8 cellular contexts compared by ENCODE assay signal in the genomic region with DNA sequence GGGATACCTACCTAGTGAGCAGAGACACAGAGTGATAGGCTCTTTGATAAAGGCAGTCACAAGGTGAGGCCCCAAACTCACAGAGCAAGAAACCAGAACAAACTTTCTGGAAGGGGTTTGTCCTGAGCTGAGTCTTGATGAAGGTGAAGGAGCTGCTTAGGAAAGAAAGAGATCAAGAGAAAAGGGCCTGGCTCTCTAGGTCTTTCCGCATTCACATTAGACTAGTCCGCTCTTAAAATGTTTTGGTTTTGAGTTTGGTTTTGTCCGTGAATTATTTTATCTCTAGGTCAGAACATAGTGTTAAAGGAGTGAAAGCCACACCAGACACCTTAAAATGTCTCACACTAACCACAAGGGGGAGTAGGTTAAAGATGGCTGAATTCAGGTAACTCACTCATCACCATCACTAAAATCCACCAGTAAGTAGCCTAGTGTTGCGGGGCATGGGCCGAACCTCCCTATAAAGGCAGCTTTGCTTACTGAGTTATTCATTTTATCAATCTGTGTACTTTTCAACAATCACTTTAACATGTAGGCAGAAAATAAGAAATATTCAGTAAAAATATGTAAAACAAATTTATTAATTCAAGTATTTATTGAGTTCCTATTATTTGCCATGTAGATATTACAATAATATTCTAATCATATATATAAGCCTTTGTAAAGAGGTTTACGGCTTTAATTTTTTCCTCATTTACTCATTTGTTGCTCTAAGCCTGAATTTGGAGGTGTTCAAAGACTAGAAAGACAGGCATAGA.
A peak's percentile ranks its signal among the peaks of the same experiment; 100 is the strongest.
DNase-seq lines count a peak whose midpoint lies in the region; ATAC-seq, FAIRE-seq and TF ChIP-seq lines count a peak whose summit lies in the region.

No MANE protein-coding gene starts in this region.

- CTCF ChIA-PET in K562 (lab: Yijun Ruan, JAX; ENCODE audit: low intra/inter-chr PET ratio): interaction anchor here (0.6 kb wide), 1 partner anchor 188 kb away, joined by 3 read pairs; no protein-coding TSS in a partner anchor

- TF ChIP-seq EP300 in K562 (IDR thresholded peaks at IDR 0.05; ENCODE audit: low read length): no peak

- no peaks in the 10 kb centered on the region for H3K79me2 ChIP-seq in K562 (ENCODE audit: control insufficient read depth, insufficient read depth, low read length)

- H3K4me3 ChIP-seq in K562: no peak overlapping the region
- H3K4me3 ChIP-seq in vagina: no peak overlapping the region

- H3K27ac ChIP-seq in K562 (ENCODE audit: extremely low read depth, low read depth, low read length): no peak overlapping the region
- no peak overlapping the region for H3K27ac ChIP-seq in vagina

- POLR2A ChIA-PET in K562 (lab: Yijun Ruan, JAX): interaction anchor here (0.6 to 0.8 kb wide), 4 partner anchors 11 to 648 kb away, joined by 3 to 4 read pairs (median 3); partner anchors contain the start of gene TSC22D2

- no peaks in the 10 kb centered on the region for H3K9me3 ChIP-seq in K562 (replicated peaks; ENCODE audit: control insufficient read depth, insufficient read depth, low read depth, low read length)
- H3K9me3 ChIP-seq in vagina: no peaks in the 10 kb centered on the region

- WGBS in K562 (ENCODE audit: insufficient coverage, low coverage, missing lambda C conversion rate): 19% methylated on average over 6 of the region's 6 CpGs

- H3K9me1 ChIP-seq in K562 (ENCODE audit: control insufficient read depth, insufficient read depth, low read length): no peaks in the 10 kb centered on the region

- H2AFZ ChIP-seq in K562 (ENCODE audit: low read depth, low read length): peak overlapping the region; percentile 63

- DNase-seq in COR-L47 (lab: John Stamatoyannopoulos, UW) (peak; percentile 72), NCI-H526 (lab: John Stamatoyannopoulos, UW) (peak; percentile 67 to 83), K562 (ENCODE audit: extremely low read depth in 1 of 4, low spot score in 3 of 4) (peak; percentile 47 to 67 (median 60)), left colon (no peak), vagina (ENCODE audit: extremely low spot score in 2 of 2) (no peak), anterior cingulate cortex (lab: John Stamatoyannopoulos, UW) (no peak)

- no TSS peak for BruUV-seq in K562 (replicated peaks; lab: Mats Ljungman, UMichigan)

- ATAC-seq in GM18861 (IDR thresholded peaks at IDR 0.05; ENCODE audit: unreplicated experiment) (peak; percentile 82), HG03135 (IDR thresholded peaks at IDR 0.05; ENCODE audit: unreplicated experiment) (peak; percentile 70), K562 (peak; percentile 98), left colon (peak; percentile 96)

- H4K20me1 ChIP-seq in K562 (replicated peaks; ENCODE audit: control insufficient read depth, insufficient read depth, low read length): no peaks in the 10 kb centered on the region

- no peaks in the 10 kb centered on the region for H3K27me3 ChIP-seq in K562 (ENCODE audit: control insufficient read depth in 2 of 2, insufficient read depth in 2 of 2, low read length in 2 of 2)
- no peaks in the 10 kb centered on the region for H3K27me3 ChIP-seq in vagina

- intact Hi-C loops in K562 (cut with micrococcal nuclease) (loop anchor here (1.0 to 5.0 kb wide), 3 partner anchors 49 to 209 kb away; no protein-coding TSS in a partner anchor), left colon (cut with DNase I, micrococcal nuclease) (loop anchor here in 1 of 2 donors (10.0 kb wide), 1 partner anchor 208 kb away; no protein-coding TSS in a partner anchor), vagina (cut with DNase I) (no loop called here)

- H3K4me1 ChIP-seq in K562 (replicated peaks in 1 of 2; ENCODE audit: control insufficient read depth in 2 of 2, insufficient read depth in 2 of 2, low read length in 2 of 2): 0 out of 5 replicates have a peak, but pooled peaks cover 0 to 2% of the 10 kb centered on the region in 2 experiments
- H3K4me1 ChIP-seq in vagina: no peaks in the 10 kb centered on the region

- peak; percentile 64 to 74 for TF ChIP-seq RAD21 in K562 (CRISPR knock-in tag; conservative IDR thresholded peaks at IDR 0.05 in 1 of 2, IDR thresholded peaks at IDR 0.05 in 1 of 2)

- H3K4me2 ChIP-seq in K562 (ENCODE audit: insufficient read depth, low read length): no peak overlapping the region

- H3K9ac ChIP-seq in K562 (ENCODE audit: insufficient read depth in 1 of 2, low read depth in 2 of 2, low read length in 2 of 2): peak overlapping the region in 1 of 2 experiments; percentile 6; a peak in 1 of 4 replicates

- peak; percentile 79 for FAIRE-seq in K562 (lab: Jason Lieb, UNC)

- TF ChIP-seq CTCF in K562 (IDR thresholded peaks at IDR 0.05 in 2 of 3, conservative IDR thresholded peaks at IDR 0.05 in 1 of 3; ENCODE audit: insufficient read depth in 2 of 3, low read depth in 1 of 3, low read length in 3 of 3) (peak; percentile 58 to 69 (median 63); a peak in 5 of 6 replicates), vagina (IDR thresholded peaks at IDR 0.05) (peak in 2 of 3 experiments; percentile 24 to 33)

- H3K36me3 ChIP-seq in K562 (ENCODE audit: control insufficient read depth, insufficient read depth, low read length): no peaks in the 10 kb centered on the region
- H3K36me3 ChIP-seq in vagina: no peaks in the 10 kb centered on the region

- in situ Hi-C loops in K562 (cut with MboI): no loop called here

- TF ChIP-seq POLR2A in K562 (conservative IDR thresholded peaks at IDR 0.05): no peak
- no peak for TF ChIP-seq POLR2A in vagina (IDR thresholded peaks at IDR 0.05)

TF ChIP-seq in K562, 482 proteins besides CTCF, POLR2A, EP300 and RAD21 (continues in another document):
- TF ChIP-seq, protein P1, sequence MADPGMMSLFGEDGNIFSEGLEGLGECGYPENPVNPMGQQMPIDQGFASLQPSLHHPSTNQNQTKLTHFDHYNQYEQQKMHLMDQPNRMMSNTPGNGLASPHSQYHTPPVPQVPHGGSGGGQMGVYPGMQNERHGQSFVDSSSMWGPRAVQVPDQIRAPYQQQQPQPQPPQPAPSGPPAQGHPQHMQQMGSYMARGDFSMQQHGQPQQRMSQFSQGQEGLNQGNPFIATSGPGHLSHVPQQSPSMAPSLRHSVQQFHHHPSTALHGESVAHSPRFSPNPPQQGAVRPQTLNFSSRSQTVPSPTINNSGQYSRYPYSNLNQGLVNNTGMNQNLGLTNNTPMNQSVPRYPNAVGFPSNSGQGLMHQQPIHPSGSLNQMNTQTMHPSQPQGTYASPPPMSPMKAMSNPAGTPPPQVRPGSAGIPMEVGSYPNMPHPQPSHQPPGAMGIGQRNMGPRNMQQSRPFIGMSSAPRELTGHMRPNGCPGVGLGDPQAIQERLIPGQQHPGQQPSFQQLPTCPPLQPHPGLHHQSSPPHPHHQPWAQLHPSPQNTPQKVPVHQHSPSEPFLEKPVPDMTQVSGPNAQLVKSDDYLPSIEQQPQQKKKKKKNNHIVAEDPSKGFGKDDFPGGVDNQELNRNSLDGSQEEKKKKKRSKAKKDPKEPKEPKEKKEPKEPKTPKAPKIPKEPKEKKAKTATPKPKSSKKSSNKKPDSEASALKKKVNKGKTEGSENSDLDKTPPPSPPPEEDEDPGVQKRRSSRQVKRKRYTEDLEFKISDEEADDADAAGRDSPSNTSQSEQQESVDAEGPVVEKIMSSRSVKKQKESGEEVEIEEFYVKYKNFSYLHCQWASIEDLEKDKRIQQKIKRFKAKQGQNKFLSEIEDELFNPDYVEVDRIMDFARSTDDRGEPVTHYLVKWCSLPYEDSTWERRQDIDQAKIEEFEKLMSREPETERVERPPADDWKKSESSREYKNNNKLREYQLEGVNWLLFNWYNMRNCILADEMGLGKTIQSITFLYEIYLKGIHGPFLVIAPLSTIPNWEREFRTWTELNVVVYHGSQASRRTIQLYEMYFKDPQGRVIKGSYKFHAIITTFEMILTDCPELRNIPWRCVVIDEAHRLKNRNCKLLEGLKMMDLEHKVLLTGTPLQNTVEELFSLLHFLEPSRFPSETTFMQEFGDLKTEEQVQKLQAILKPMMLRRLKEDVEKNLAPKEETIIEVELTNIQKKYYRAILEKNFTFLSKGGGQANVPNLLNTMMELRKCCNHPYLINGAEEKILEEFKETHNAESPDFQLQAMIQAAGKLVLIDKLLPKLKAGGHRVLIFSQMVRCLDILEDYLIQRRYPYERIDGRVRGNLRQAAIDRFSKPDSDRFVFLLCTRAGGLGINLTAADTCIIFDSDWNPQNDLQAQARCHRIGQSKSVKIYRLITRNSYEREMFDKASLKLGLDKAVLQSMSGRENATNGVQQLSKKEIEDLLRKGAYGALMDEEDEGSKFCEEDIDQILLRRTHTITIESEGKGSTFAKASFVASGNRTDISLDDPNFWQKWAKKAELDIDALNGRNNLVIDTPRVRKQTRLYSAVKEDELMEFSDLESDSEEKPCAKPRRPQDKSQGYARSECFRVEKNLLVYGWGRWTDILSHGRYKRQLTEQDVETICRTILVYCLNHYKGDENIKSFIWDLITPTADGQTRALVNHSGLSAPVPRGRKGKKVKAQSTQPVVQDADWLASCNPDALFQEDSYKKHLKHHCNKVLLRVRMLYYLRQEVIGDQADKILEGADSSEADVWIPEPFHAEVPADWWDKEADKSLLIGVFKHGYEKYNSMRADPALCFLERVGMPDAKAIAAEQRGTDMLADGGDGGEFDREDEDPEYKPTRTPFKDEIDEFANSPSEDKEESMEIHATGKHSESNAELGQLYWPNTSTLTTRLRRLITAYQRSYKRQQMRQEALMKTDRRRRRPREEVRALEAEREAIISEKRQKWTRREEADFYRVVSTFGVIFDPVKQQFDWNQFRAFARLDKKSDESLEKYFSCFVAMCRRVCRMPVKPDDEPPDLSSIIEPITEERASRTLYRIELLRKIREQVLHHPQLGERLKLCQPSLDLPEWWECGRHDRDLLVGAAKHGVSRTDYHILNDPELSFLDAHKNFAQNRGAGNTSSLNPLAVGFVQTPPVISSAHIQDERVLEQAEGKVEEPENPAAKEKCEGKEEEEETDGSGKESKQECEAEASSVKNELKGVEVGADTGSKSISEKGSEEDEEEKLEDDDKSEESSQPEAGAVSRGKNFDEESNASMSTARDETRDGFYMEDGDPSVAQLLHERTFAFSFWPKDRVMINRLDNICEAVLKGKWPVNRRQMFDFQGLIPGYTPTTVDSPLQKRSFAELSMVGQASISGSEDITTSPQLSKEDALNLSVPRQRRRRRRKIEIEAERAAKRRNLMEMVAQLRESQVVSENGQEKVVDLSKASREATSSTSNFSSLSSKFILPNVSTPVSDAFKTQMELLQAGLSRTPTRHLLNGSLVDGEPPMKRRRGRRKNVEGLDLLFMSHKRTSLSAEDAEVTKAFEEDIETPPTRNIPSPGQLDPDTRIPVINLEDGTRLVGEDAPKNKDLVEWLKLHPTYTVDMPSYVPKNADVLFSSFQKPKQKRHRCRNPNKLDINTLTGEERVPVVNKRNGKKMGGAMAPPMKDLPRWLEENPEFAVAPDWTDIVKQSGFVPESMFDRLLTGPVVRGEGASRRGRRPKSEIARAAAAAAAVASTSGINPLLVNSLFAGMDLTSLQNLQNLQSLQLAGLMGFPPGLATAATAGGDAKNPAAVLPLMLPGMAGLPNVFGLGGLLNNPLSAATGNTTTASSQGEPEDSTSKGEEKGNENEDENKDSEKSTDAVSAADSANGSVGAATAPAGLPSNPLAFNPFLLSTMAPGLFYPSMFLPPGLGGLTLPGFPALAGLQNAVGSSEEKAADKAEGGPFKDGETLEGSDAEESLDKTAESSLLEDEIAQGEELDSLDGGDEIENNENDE (IDR thresholded peaks at IDR 0.05; ENCODE audit: low read depth, low read length): no peak
- TF ChIP-seq MEF2A (IDR thresholded peaks at IDR 0.05; ENCODE audit: control insufficient read depth, low read depth, low read length) (no peak), HNRNPUL1 (IDR thresholded peaks at IDR 0.05; ENCODE audit: low read length) (no peak), NCOA6 (IDR thresholded peaks at IDR 0.05) (no peak)

Comparison
In these comparisons a context has a peak if more than half of its experiments do, and no peak if none do; other contexts are left out.
1. DNase-seq: peak in COR-L47 (single experiment), NCI-H526 (2 of 2) and K562 (4 of 4); none in left colon (0 of 2), vagina (0 of 2) and anterior cingulate cortex (0 of 58).
2. Peak in every context shown above with its lines, with median percentiles within 50 percentile points of each other: ATAC-seq.